17 cellular contexts compared by ENCODE assay signal in the genomic region with DNA sequence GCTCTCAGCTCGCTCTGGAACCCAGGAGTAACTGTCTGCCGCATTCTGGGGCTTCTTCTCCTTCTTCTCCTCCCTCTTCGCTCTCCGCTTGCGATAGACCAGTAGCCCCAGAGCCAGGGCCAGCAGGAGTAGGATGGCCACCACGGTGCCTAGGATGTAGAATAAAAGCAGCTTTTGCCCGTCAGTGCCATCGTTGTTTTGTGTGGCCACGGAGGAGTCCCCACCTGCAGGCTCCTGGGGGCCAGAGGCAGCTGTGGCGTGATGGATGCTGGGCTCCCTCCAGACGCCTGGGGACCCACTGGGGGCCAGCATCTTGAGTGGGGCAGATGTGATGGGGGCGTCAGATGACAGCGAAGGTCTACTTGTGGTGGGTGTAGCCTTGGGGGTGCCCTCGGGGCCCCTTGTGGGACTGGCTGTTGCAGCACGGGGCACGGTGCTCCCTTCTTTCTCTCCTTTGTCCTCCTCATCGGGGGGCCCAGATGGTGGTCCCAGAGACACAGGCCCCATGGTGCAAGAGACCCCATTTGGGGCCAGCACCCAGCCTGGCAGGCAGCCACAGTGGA. TPM values are rescaled to one million over a fixed set of nuclear protein-coding genes. Genes with fewer than 3 reads are reported as not detected.
DNase-seq lines count a peak whose midpoint lies in the region; ATAC-seq and TF ChIP-seq lines count a peak whose summit lies in the region.
"Had no signal": no experiment of that assay in that cellular context is flagged by ENCODE, and none has a peak within 500 bp of the region (broad histone marks: within the 10 kb centered on the region; RNA-seq: fewer than 3 reads in every experiment).

No MANE protein-coding gene starts in this region.

- TF ChIP-seq CTCF in GM12875 (IDR thresholded peaks at IDR 0.05; ENCODE audit: borderline replicate concordance, insufficient read depth, low read depth, low read length) (no peak), body of pancreas (IDR thresholded peaks at IDR 0.05) (no peak)

- no peak overlapping the region for H3K4me3 Mint-ChIP-seq in activated CD8-positive, alpha-beta T cell treated with anti-CD3 and anti-CD28 coated beads, Interleukin-2, amount 10 ng/mL, durations not matched to agents 7 days and 5 days
- H3K4me3 Mint-ChIP-seq: activated CD8-positive, alpha-beta T cell treated with anti-CD3 and anti-CD28 coated beads for 36 hours; endodermal cell had no signal

- no peaks in the 10 kb centered on the region for H3K9me3 Mint-ChIP-seq in activated CD8-positive, alpha-beta T cell treated with anti-CD3 and anti-CD28 coated beads, Interleukin-2, amount 10 ng/mL, durations not matched to agents 7 days and 5 days (ENCODE audit: insufficient read depth)
- H3K9me3 Mint-ChIP-seq: activated CD8-positive, alpha-beta T cell treated with anti-CD3 and anti-CD28 coated beads for 36 hours; endodermal cell had no signal

- no peak overlapping the region for H3K27ac Mint-ChIP-seq in activated CD8-positive, alpha-beta T cell treated with anti-CD3 and anti-CD28 coated beads, Interleukin-2, amount 10 ng/mL, durations not matched to agents 7 days and 5 days
- H3K27ac Mint-ChIP-seq: activated CD8-positive, alpha-beta T cell treated with anti-CD3 and anti-CD28 coated beads for 36 hours; endodermal cell had no signal

- H3K27ac ChIP-seq in body of pancreas (peak overlapping the region in 3 of 4 donors; percentile 16 to 69 (median 50)), stomach smooth muscle (ENCODE audit: low read length) (peak overlapping the region; percentile 18)
- H3K27ac ChIP-seq: C4-2B had no signal

- CTCF ChIA-PET in activated CD8-positive, alpha-beta T cell treated with anti-CD3 and anti-CD28 coated beads, Interleukin-2, amount 10 ng/mL, durations not matched to agents 7 days and 5 days (lab: Charles Lee): no interaction called here

- H3K36me3 ChIP-seq in body of pancreas (replicated peaks in 1 of 2; ENCODE audit: insufficient read depth in 1 of 2, low read depth in 2 of 2) (no peaks in the 10 kb centered on the region), stomach smooth muscle (ENCODE audit: control insufficient read depth in 2 of 2, insufficient read depth in 2 of 2, low read length in 2 of 2) (no peaks in the 10 kb centered on the region)

- POLR2A ChIA-PET in activated CD8-positive, alpha-beta T cell treated with anti-CD3 and anti-CD28 coated beads, Interleukin-2, amount 10 ng/mL, durations not matched to agents 7 days and 5 days (lab: Charles Lee): no interaction called here

- no peak for TF ChIP-seq POLR2A in body of pancreas (IDR thresholded peaks at IDR 0.05)

- no peak for DNase-seq in body of pancreas
- DNase-seq in cerebellum (ENCODE audit: low spot score): no peak
- no peak for DNase-seq in activated CD8-positive, alpha-beta T cell treated with anti-CD3 and anti-CD28 coated beads, Interleukin-2, amount 10 ng/mL, durations not matched to agents 7 days and 5 days
- no peak for DNase-seq in NCI-H187 treated with DMSO at 0.1 percent for 48 hours (lab: John Stamatoyannopoulos, UW)
- DNase-seq: activated CD8-positive, alpha-beta T cell treated with anti-CD3 and anti-CD28 coated beads for 36 hours; activated effector memory CD4-positive, alpha-beta T cell treated with anti-CD3 and anti-CD28 coated beads, Interleukin-2, amount 50 U/mL, for 16 hours; endodermal cell; NCI-H1436; stimulated activated CD4-positive, alpha-beta T cell treated with anti-CD3 and anti-CD28 coated beads, Interleukin-4, amount 100 ng/mL, for 24 hours had no signal

- intact Hi-C loops in body of pancreas (cut with DNase I): no loop called here

- H3K4me3 ChIP-seq in GM12875 (ENCODE audit: low read depth, low read length) (peak overlapping the region; percentile 46), body of pancreas (no peak overlapping the region), mononuclear cell (ENCODE audit: low read length) (peak overlapping the region; percentile 43), stomach smooth muscle (ENCODE audit: low read length in 2 of 2) (peak overlapping the region in 1 of 2 donors; percentile 59)
- H3K4me3 ChIP-seq: K562 had no signal

- WGBS in body of pancreas, 2 donors: 77 to 84% methylated on average over 14 to 17 of the region's 17 CpGs

- H3K4me1 Mint-ChIP-seq in activated CD8-positive, alpha-beta T cell treated with anti-CD3 and anti-CD28 coated beads, Interleukin-2, amount 10 ng/mL, durations not matched to agents 7 days and 5 days (ENCODE audit: low read depth): peaks cover 22% of the 10 kb centered on the region

- ATAC-seq in body of pancreas (no peak), HG02588 (IDR thresholded peaks at IDR 0.05; ENCODE audit: unreplicated experiment) (no peak)
- ATAC-seq in activated CD8-positive, alpha-beta T cell treated with anti-CD3 and anti-CD28 coated beads, Interleukin-2, amount 10 ng/mL, durations not matched to agents 7 days and 5 days: no peak
- ATAC-seq: activated CD8-positive, alpha-beta T cell treated with anti-CD3 and anti-CD28 coated beads for 36 hours; K562 had no signal

- peaks cover 5% of the 10 kb centered on the region for H3K27me3 Mint-ChIP-seq in activated CD8-positive, alpha-beta T cell treated with anti-CD3 and anti-CD28 coated beads, Interleukin-2, amount 10 ng/mL, durations not matched to agents 7 days and 5 days (ENCODE audit: low read depth)
- H3K27me3 Mint-ChIP-seq: activated CD8-positive, alpha-beta T cell treated with anti-CD3 and anti-CD28 coated beads for 36 hours had no signal

- no peaks in the 10 kb centered on the region for H3K36me3 Mint-ChIP-seq in activated CD8-positive, alpha-beta T cell treated with anti-CD3 and anti-CD28 coated beads, Interleukin-2, amount 10 ng/mL, durations not matched to agents 7 days and 5 days (ENCODE audit: low read depth)

- H3K27me3 ChIP-seq in body of pancreas (no peaks in the 10 kb centered on the region), mononuclear cell (ENCODE audit: insufficient read depth, low read length) (no peaks in the 10 kb centered on the region), stomach smooth muscle (ENCODE audit: control insufficient read depth in 1 of 2, insufficient read depth in 2 of 2, low read length in 2 of 2) (no peaks in the 10 kb centered on the region)

- peak overlapping the region in 1 of 2 donors; percentile 45 for H3K9ac ChIP-seq in stomach smooth muscle (ENCODE audit: low read length in 2 of 2)

- H3K9me3 ChIP-seq in body of pancreas (no peaks in the 10 kb centered on the region), mononuclear cell (ENCODE audit: low read depth, low read length) (no peaks in the 10 kb centered on the region), stomach smooth muscle (ENCODE audit: control insufficient read depth in 2 of 2, low read length in 2 of 2) (no peaks in the 10 kb centered on the region)

- H3K4me1 ChIP-seq in body of pancreas: no peaks in the 10 kb centered on the region
- peaks cover 86% of the 10 kb centered on the region for H3K4me1 ChIP-seq in mononuclear cell (ENCODE audit: insufficient read depth, low read length)
- peaks cover 22% of the 10 kb centered on the region for H3K4me1 ChIP-seq in stomach smooth muscle (ENCODE audit: control insufficient read depth, insufficient read depth, low read length)

RNA-seq across cellular contexts. Expression of a gene that starts 1.8 kb away (rescaled TPM):
- total RNA-seq in body of pancreas (10 to 100 TPM; 14.2 to 19.2 TPM), mononuclear cell (85.5 TPM), cerebellum (15.9 TPM)
- under 1 TPM; 0.73 to 0.82 TPM for total RNA-seq in activated CD8-positive, alpha-beta T cell treated with anti-CD3 and anti-CD28 coated beads, Interleukin-2, amount 10 ng/mL, durations not matched to agents 7 days and 5 days
- total RNA-seq: SK-MEL-5 had no signal

RNA-seq across cellular contexts. Expression of a gene that starts 34.9 kb away (rescaled TPM):
- total RNA-seq in body of pancreas: 10 to 100 TPM; 14.3 to 44.2 TPM
- total RNA-seq in mononuclear cell: 82.1 TPM
- 2.7 TPM for total RNA-seq in cerebellum
- total RNA-seq in activated CD8-positive, alpha-beta T cell treated with anti-CD3 and anti-CD28 coated beads, Interleukin-2, amount 10 ng/mL, durations not matched to agents 7 days and 5 days: not detected
- total RNA-seq: activated CD8-positive, alpha-beta T cell treated with anti-CD3 and anti-CD28 coated beads for 36 hours; SK-MEL-5 had no signal

RNA-seq across cellular contexts. Expression of a gene that starts 49.3 kb away (rescaled TPM):
- total RNA-seq in body of pancreas (not detected), mononuclear cell (not detected), cerebellum (0.54 TPM)
- not detected for total RNA-seq in activated CD8-positive, alpha-beta T cell treated with anti-CD3 and anti-CD28 coated beads, Interleukin-2, amount 10 ng/mL, durations not matched to agents 7 days and 5 days
- total RNA-seq: activated CD8-positive, alpha-beta T cell treated with anti-CD3 and anti-CD28 coated beads for 36 hours; K562; pulmonary artery endothelial cell; SK-MEL-5 had no signal

Comparison
In these comparisons a context has a peak if more than half of its experiments do, and no peak if none do; other contexts are left out.
1. H3K4me3 ChIP-seq: peak in GM12875 (single experiment) and mononuclear cell (single experiment); none in body of pancreas (0 of 2).